ENCODE assay signal across 1 cellular context in the genomic region with DNA sequence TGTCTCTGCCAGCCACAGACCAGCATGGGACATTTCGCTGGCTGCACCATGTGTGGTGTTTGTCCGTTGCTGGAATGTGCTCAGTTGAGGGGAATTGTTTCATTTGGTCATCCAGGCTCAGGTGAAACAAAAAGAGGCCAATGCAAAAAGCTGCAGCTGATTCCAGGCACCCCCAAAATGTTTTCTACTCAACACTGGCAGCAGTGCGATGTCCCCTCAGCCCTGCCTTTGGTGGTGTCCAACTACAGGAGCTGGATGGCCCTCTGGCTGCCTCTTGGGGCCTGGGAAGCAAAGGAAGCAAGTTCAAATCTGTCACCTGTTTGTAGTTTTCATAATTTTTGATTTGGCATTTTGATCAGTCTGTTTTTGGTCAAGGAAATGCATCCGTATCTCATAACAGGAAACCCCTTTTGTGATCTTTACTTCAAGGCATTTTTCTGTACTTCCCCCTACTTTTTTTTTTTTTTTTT.
TF ChIP-seq lines count a peak whose summit lies in the region.

No MANE protein-coding gene starts in this region.

TF ChIP-seq in IMR-90, 13 proteins besides CTCF, POLR2A, EP300 and RAD21 (continued from another document):
- no peak for TF ChIP-seq MAZ (IDR thresholded peaks at IDR 0.05; ENCODE audit: borderline replicate concordance, low read depth, low read length)
- no peak for TF ChIP-seq FOS (IDR thresholded peaks at IDR 0.05; ENCODE audit: low read depth, low read length)
- TF ChIP-seq, protein P1, sequence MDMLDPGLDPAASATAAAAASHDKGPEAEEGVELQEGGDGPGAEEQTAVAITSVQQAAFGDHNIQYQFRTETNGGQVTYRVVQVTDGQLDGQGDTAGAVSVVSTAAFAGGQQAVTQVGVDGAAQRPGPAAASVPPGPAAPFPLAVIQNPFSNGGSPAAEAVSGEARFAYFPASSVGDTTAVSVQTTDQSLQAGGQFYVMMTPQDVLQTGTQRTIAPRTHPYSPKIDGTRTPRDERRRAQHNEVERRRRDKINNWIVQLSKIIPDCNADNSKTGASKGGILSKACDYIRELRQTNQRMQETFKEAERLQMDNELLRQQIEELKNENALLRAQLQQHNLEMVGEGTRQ (IDR thresholded peaks at IDR 0.05; ENCODE audit: low read depth, low read length): no peak
- TF ChIP-seq RCOR1 (IDR thresholded peaks at IDR 0.05; ENCODE audit: insufficient replicate concordance, low read length): no peak
TF ChIP-seq in IMR-90: peak in this region for 0.
